8 cellular contexts compared by ENCODE assay signal in the genomic region with DNA sequence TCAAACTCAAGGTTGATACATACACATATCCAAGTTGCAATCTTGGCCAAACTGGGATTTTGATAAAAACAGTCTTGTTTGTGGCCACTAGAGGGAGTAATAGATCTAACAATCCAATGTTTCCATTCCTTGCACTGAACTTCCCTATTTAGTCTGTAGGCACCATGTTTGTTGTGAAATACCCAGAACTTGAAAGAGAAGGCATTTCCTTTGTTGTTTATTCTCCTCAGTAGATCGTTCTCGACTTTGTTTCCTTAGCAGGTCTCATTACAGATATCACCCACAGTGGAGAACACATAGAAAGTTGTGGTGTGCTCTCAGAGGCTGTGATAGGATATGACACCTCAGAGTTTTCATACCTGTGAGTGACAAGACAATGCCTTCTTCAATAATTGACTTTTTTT.
A peak's percentile ranks its signal among the peaks of the same experiment; 100 is the strongest.
DNase-seq lines count a peak whose midpoint lies in the region; ATAC-seq and TF ChIP-seq lines count a peak whose summit lies in the region.

No MANE protein-coding gene starts in this region.

- H3K27me3 Mint-ChIP-seq in central memory CD8-positive, alpha-beta T cell = no peaks in the 10 kb centered on the region

- DNase-seq in DMS153 treated with DMSO at 0.1 percent for 48 hours (lab: John Stamatoyannopoulos, UW; ENCODE audit: unreplicated experiment) (peak; percentile 57), Peyer's patch (no peak), kidney glomerular epithelial cell (lab: John Stamatoyannopoulos, UW) (peak; percentile 61), stromal cell of bone marrow (ENCODE audit: low read depth) (peak; percentile 61)
- DNase-seq in Jurkat, Clone E6-1 (ENCODE audit: low read depth, low spot score) = peak; percentile 67
- DNase-seq in central memory CD8-positive, alpha-beta T cell (ENCODE audit: low spot score in 2 of 2) = no peak

- peak overlapping the region in 1 of 4 donors; percentile 62 for H3K27ac ChIP-seq in Peyer's patch

- H3K4me1 Mint-ChIP-seq in central memory CD8-positive, alpha-beta T cell = peaks cover 17% of the 10 kb centered on the region

- TF ChIP-seq CTCF in Peyer's patch (IDR thresholded peaks at IDR 0.05) = peak; percentile 69 to 99 (median 94)

- peaks cover 0 to 13% (median 0%) of the 10 kb centered on the region in 3 donors for H3K36me3 ChIP-seq in Peyer's patch

- peaks cover 26% of the 10 kb centered on the region for H3K36me3 Mint-ChIP-seq in central memory CD8-positive, alpha-beta T cell (ENCODE audit: insufficient read depth)

- no peak for TF ChIP-seq POLR2A in Peyer's patch (IDR thresholded peaks at IDR 0.05)

- ATAC-seq in GM19467 (IDR thresholded peaks at IDR 0.05; ENCODE audit: unreplicated experiment) (peak; percentile 43), GM19035 (IDR thresholded peaks at IDR 0.05; ENCODE audit: unreplicated experiment) (no peak)
- ATAC-seq in central memory CD8-positive, alpha-beta T cell (replicated peaks; ENCODE audit: extremely low read depth, poor library complexity, severe bottlenecking) = peak; percentile 93

- H3K9me3 Mint-ChIP-seq in central memory CD8-positive, alpha-beta T cell = no peaks in the 10 kb centered on the region

- H3K4me1 ChIP-seq in Peyer's patch = peaks cover 0 to 19% (median 2%) of the 10 kb centered on the region in 4 donors

- H3K27me3 ChIP-seq in Peyer's patch = no peaks in the 10 kb centered on the region

- no peaks in the 10 kb centered on the region for H3K9me3 ChIP-seq in Peyer's patch

- no peak overlapping the region for H3K4me3 Mint-ChIP-seq in central memory CD8-positive, alpha-beta T cell

- H3K27ac Mint-ChIP-seq in central memory CD8-positive, alpha-beta T cell (ENCODE audit: low read depth) = peak overlapping the region; percentile 22

- H3K4me3 ChIP-seq in Jurkat, Clone E6-1 (ENCODE audit: low read length) = no peak overlapping the region
- no peak overlapping the region for H3K4me3 ChIP-seq in Peyer's patch

Comparison
In these comparisons a context has a peak if more than half of its experiments do, and no peak if none do; other contexts are left out.
1. DNase-seq: peak in DMS153 treated with DMSO at 0.1 percent for 48 hours (single experiment), Jurkat, Clone E6-1 (single experiment), kidney glomerular epithelial cell (single experiment) and stromal cell of bone marrow (single experiment); none in Peyer's patch (0 of 3) and central memory CD8-positive, alpha-beta T cell (0 of 2).